Comparison of ENCODE assay signal across 1 cellular context in the genomic region with DNA sequence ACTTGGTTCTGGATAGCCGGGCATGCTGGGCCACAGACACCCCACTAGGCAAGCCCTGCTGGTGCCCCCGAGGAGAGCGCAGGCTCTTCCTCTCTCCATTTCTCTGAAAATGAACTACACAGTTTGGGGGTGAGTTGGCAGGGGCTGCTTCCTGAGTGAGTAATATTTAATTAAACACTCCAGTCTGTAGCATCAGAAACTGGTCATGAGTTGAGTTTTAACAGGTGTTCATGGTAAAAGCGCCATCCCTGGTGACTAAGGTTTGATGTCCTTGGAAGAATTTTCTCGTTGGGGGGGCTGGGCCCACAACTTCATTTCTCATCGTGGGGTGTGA.
TF ChIP-seq lines count a peak whose summit lies in the region.

No MANE protein-coding gene starts in this region.

TF ChIP-seq in HCT116, 20 proteins besides CTCF, POLR2A, EP300 and RAD21 (continued from another document):
- TF ChIP-seq FOSL1 (IDR thresholded peaks at IDR 0.05; ENCODE audit: low read depth) = peak; percentile 58
- peak; percentile 40; the same call in 1 of the 2 replicates for TF ChIP-seq SP1 (IDR thresholded peaks at IDR 0.05; ENCODE audit: low read depth)
- TF ChIP-seq CBX3 (IDR thresholded peaks at IDR 0.05; ENCODE audit: low read depth) = no peak
- TF ChIP-seq TCF7L2 (IDR thresholded peaks at IDR 0.05; ENCODE audit: borderline replicate concordance, extremely low read depth, insufficient read depth, insufficient read length) = no peak
- TF ChIP-seq JUND (IDR thresholded peaks at IDR 0.05) = peak; percentile 48
- no peak for TF ChIP-seq ELF1 (IDR thresholded peaks at IDR 0.05; ENCODE audit: borderline replicate concordance, low read depth)
- no peak for TF ChIP-seq EGR1 (IDR thresholded peaks at IDR 0.05; ENCODE audit: low read depth)
- TF ChIP-seq, protein P1, sequence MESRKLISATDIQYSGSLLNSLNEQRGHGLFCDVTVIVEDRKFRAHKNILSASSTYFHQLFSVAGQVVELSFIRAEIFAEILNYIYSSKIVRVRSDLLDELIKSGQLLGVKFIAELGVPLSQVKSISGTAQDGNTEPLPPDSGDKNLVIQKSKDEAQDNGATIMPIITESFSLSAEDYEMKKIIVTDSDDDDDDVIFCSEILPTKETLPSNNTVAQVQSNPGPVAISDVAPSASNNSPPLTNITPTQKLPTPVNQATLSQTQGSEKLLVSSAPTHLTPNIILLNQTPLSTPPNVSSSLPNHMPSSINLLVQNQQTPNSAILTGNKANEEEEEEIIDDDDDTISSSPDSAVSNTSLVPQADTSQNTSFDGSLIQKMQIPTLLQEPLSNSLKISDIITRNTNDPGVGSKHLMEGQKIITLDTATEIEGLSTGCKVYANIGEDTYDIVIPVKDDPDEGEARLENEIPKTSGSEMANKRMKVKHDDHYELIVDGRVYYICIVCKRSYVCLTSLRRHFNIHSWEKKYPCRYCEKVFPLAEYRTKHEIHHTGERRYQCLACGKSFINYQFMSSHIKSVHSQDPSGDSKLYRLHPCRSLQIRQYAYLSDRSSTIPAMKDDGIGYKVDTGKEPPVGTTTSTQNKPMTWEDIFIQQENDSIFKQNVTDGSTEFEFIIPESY (IDR thresholded peaks at IDR 0.05; ENCODE audit: extremely low read depth, insufficient replicate concordance, low read length) = no peak
